ENCODE assay signal across 8 cellular contexts in the genomic region with DNA sequence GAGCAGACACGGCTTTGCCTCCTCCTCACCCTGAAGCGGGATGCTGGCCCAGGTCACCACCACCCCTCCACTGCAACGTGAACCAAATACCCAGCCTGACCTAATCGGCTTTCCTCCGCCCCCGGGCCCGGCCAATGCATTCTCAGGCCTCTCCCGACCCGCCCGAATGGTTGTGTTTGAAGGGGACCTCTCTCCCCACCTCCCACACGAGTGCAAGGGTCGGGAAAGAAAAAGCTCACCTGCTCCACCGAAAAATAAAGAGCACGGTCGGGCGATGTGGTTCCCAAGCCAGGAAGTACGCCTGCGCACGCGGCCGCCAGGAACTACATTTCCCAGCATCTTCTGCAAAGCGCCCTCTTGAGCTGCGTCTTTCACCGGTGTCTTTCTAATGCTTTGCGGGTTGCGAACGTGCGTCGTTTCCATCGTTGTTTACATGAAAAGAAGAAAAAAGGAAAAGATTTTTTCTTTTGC. TPM values are rescaled to one million over a fixed set of nuclear protein-coding genes. Genes with fewer than 3 reads are reported as not detected.
DNase-seq lines count a peak whose midpoint lies in the region; ATAC-seq, FAIRE-seq and TF ChIP-seq lines count a peak whose summit lies in the region.

A gene (minus strand): TSS at position 282 of the 471 bp plus-strand sequence.

- H3K36me3 Mint-ChIP-seq in stimulated activated naive CD8-positive, alpha-beta T cell treated with anti-CD3 and anti-CD28 coated beads, Interleukin-15, Interleukin-2, amounts not matched to agents 100 ng/mL and 50 ng/mL, for 24 hours (ENCODE audit: low read depth), result peaks cover 13% of the 10 kb centered on the region

- peak within 1 kb of the TSS; percentile 56 for H3K4me3 Mint-ChIP-seq in stimulated activated naive CD8-positive, alpha-beta T cell treated with anti-CD3 and anti-CD28 coated beads, Interleukin-15, Interleukin-2, amounts not matched to agents 100 ng/mL and 50 ng/mL, for 24 hours

- TF ChIP-seq POLR2A in esophagus squamous epithelium (IDR thresholded peaks at IDR 0.05), result no peak
- no peak for TF ChIP-seq POLR2A in GM12891 (IDR thresholded peaks at IDR 0.05; ENCODE audit: low read depth, low read length)

- intact Hi-C loops in esophagus squamous epithelium (cut with DNase I), result no loop called here

- peak within 1 kb of the TSS; percentile 17; the same call in 1 of the 2 replicates for H3K27ac ChIP-seq in C4-2B
- H3K27ac ChIP-seq in esophagus squamous epithelium, result no peak within 1 kb of the TSS

- ATAC-seq in GM21529 (IDR thresholded peaks at IDR 0.05; ENCODE audit: unreplicated experiment), result no peak

- DNase-seq in NCI-H1105 (lab: John Stamatoyannopoulos, UW), result peak; percentile 28
- peak; percentile 15 for DNase-seq in activated CD8-positive, alpha-beta memory T cell treated with anti-CD3 and anti-CD28 coated beads, Interleukin-2, amount 50 U/mL, for 4 hours
- DNase-seq in esophagus squamous epithelium (lab: John Stamatoyannopoulos, UW), result no peak
- peak; percentile 1 for DNase-seq in myocyte (ENCODE audit: low read depth)
- DNase-seq in GM12891 (ENCODE audit: insufficient read length, low spot score), result no peak

- peaks cover 0 to 29% (median 0%) of the 10 kb centered on the region in 3 donors for H3K9me3 ChIP-seq in esophagus squamous epithelium

- H3K4me1 Mint-ChIP-seq in stimulated activated naive CD8-positive, alpha-beta T cell treated with anti-CD3 and anti-CD28 coated beads, Interleukin-15, Interleukin-2, amounts not matched to agents 100 ng/mL and 50 ng/mL, for 24 hours (ENCODE audit: low read depth), result no peaks in the 10 kb centered on the region

- H3K36me3 ChIP-seq in esophagus squamous epithelium, result no peaks in the 10 kb centered on the region

- H3K9me3 Mint-ChIP-seq in stimulated activated naive CD8-positive, alpha-beta T cell treated with anti-CD3 and anti-CD28 coated beads, Interleukin-15, Interleukin-2, amounts not matched to agents 100 ng/mL and 50 ng/mL, for 24 hours, result peaks cover 27% of the 10 kb centered on the region

- FAIRE-seq in GM12891 (lab: Jason Lieb, UNC), result no peak

- peaks cover 0 to 9% (median 0%) of the 10 kb centered on the region in 4 donors for H3K27me3 ChIP-seq in esophagus squamous epithelium

- H3K27me3 Mint-ChIP-seq in stimulated activated naive CD8-positive, alpha-beta T cell treated with anti-CD3 and anti-CD28 coated beads, Interleukin-15, Interleukin-2, amounts not matched to agents 100 ng/mL and 50 ng/mL, for 24 hours, result peaks cover 25% of the 10 kb centered on the region

- peaks cover 0 to 7% (median 0%) of the 10 kb centered on the region in 3 donors for H3K4me1 ChIP-seq in esophagus squamous epithelium

- H3K4me3 ChIP-seq in esophagus squamous epithelium, result peak within 1 kb of the TSS; percentile 10 to 60 (median 36)

- 7 to 11% methylated on average over 19 to 28 of the region's 30 CpGs for WGBS in esophagus squamous epithelium, 2 donors

- no peak within 1 kb of the TSS for H3K27ac Mint-ChIP-seq in stimulated activated naive CD8-positive, alpha-beta T cell treated with anti-CD3 and anti-CD28 coated beads, Interleukin-15, Interleukin-2, amounts not matched to agents 100 ng/mL and 50 ng/mL, for 24 hours

- peak; percentile 14 for TF ChIP-seq CTCF in C4-2B (conservative IDR thresholded peaks at IDR 0.05)
- TF ChIP-seq CTCF in esophagus squamous epithelium (IDR thresholded peaks at IDR 0.05), result no peak

TF ChIP-seq in GM12891, 5 proteins besides CTCF, POLR2A, EP300 and RAD21:
- TF ChIP-seq POLR2AphosphoS5 (IDR thresholded peaks at IDR 0.05; ENCODE audit: low read depth, low read length), result no peak
- no peak for TF ChIP-seq PAX5 (IDR thresholded peaks at IDR 0.05; ENCODE audit: insufficient read depth, low read length, severe bottlenecking)
- no peak for TF ChIP-seq TAF1 (IDR thresholded peaks at IDR 0.05; ENCODE audit: low read depth, low read length)
- TF ChIP-seq POU2F2 (IDR thresholded peaks at IDR 0.05; ENCODE audit: low read depth, low read length), result no peak
- TF ChIP-seq SPI1 (IDR thresholded peaks at IDR 0.05; ENCODE audit: low read depth, low read length), result no peak

RNA-seq across cellular contexts. Expression of the gene that starts here (rescaled TPM):
- 1 to 10 TPM in 3 of 4 donors, under 1 TPM in 1; 0.57 to 1.9 (median 1.5) TPM for total RNA-seq in esophagus squamous epithelium
- total RNA-seq in myocyte, result 0.36 and 1.1 TPM in 2 replicates
- 0.24 TPM for polyA plus RNA-seq in myocyte (2012)
- polyA plus RNA-seq in GM12891 (2012; ENCODE audit: low read depth, missing spikeins), result 0.13 TPM

Comparison
In these comparisons a context has a peak if more than half of its experiments do, and no peak if none do; other contexts are left out.
1. DNase-seq: peak in NCI-H1105 (single experiment), activated CD8-positive, alpha-beta memory T cell treated with anti-CD3 and anti-CD28 coated beads, Interleukin-2, amount 50 U/mL, for 4 hours (single experiment) and myocyte (single experiment); none in esophagus squamous epithelium (single experiment) and GM12891 (single experiment).